ENCODE assay signal across 8 cellular contexts in genomic region chr17:31494259-31495048, GRCh38.
DNase-seq lines count a peak whose midpoint lies in the region; ATAC-seq lines count a peak whose summit lies in the region.

No MANE protein-coding gene starts in this region.

- no peaks in the 10 kb centered on the region for H3K9me3 ChIP-seq in iPS-15b (ENCODE audit: control insufficient read depth, insufficient read depth, low read length)

- DNase-seq in activated gamma-delta T cell treated with Interleukin-2 at 50 U/mL for 16 hours (peak; percentile 69), activated gamma-delta T cell (lab: John Stamatoyannopoulos, UW) (no peak), NCI-H446 (lab: John Stamatoyannopoulos, UW) (no peak), HK-2 (ENCODE audit: unreplicated experiment) (no peak)
- DNase-seq in activated CD4-positive, alpha-beta T cell treated with anti-CD3 and anti-CD28 coated beads, Interleukin-2, amount 50 U/mL, for 4 hours, result peak; percentile 50 to 59

- peak overlapping the region; percentile 37 for H3K9ac ChIP-seq in iPS-15b (ENCODE audit: low read depth, low read length)

- H3K4me3 ChIP-seq in iPS-15b (ENCODE audit: low read depth, low read length), result no peak overlapping the region
- no peak overlapping the region for H3K4me3 ChIP-seq in urinary bladder (ENCODE audit: low read depth, low read length)

- H3K4me1 ChIP-seq in iPS-15b (ENCODE audit: control insufficient read depth, insufficient read depth, low read length) (peaks cover 24% of the 10 kb centered on the region), urinary bladder (ENCODE audit: insufficient read depth) (no peaks in the 10 kb centered on the region)

- H3K27me3 ChIP-seq in iPS-15b (ENCODE audit: control insufficient read depth, insufficient read depth, low read length), result no peaks in the 10 kb centered on the region

- peak overlapping the region; percentile 49 for H3K27ac ChIP-seq in urinary bladder (ENCODE audit: low read depth)

- peak; percentile 39 for ATAC-seq in HG03571 (IDR thresholded peaks at IDR 0.05; ENCODE audit: unreplicated experiment)

- H3K36me3 ChIP-seq in iPS-15b (ENCODE audit: control insufficient read depth, insufficient read depth, low read length) (peaks cover 9% of the 10 kb centered on the region), urinary bladder (ENCODE audit: insufficient read depth) (no peaks in the 10 kb centered on the region)

- 77% methylated on average over 12 of the region's 12 CpGs for WGBS in urinary bladder

Comparison
In these comparisons a context has a peak if more than half of its experiments do, and no peak if none do; other contexts are left out.
1. DNase-seq: peak in activated gamma-delta T cell treated with Interleukin-2 at 50 U/mL for 16 hours (single experiment) and activated CD4-positive, alpha-beta T cell treated with anti-CD3 and anti-CD28 coated beads, Interleukin-2, amount 50 U/mL, for 4 hours (2 of 2); none in activated gamma-delta T cell (single experiment), NCI-H446 (0 of 2) and HK-2 (single experiment).